In genomic region chr12:83889745-83890144, GRCh38 we compare ENCODE assay signal across 9 cellular contexts.
"Had no signal": no experiment of that assay in that cellular context is flagged by ENCODE, and none has a peak within 500 bp of the region (broad histone marks: within the 10 kb centered on the region; RNA-seq: fewer than 3 reads in every experiment).

No MANE protein-coding gene starts in this region.

- DNase-seq: GOT3, H7, HFFc6, IMR-90, KG1 had no signal

- H3K4me1 ChIP-seq: HAP-1 had no signal

- H3K4me3 ChIP-seq: HAP-1, K562 had no signal

- H3K36me3 ChIP-seq: HAP-1 had no signal

- ATAC-seq: HCT116, K562 had no signal

- H3K9me3 ChIP-seq: HAP-1 had no signal

- H3K27ac ChIP-seq: HL-60 had no signal
